ENCODE assay signal across 8 cellular contexts in genomic region chr1:11012260-11013159, GRCh38. TPM values are rescaled to one million over a fixed set of nuclear protein-coding genes. Genes with fewer than 3 reads are reported as not detected.
DNase-seq lines count a peak whose midpoint lies in the region; ATAC-seq and TF ChIP-seq lines count a peak whose summit lies in the region.

Gene TARDBP (plus strand): TSS chr1:11012654. CDS start chr1:11013728, 1,074 bp downstream.

- peaks cover 8% of the 10 kb centered on the region; the same call in 1 of the 2 replicates for H3F3A ChIP-seq in PC-9 (ENCODE audit: insufficient read depth, low read depth)

- H3K4me2 ChIP-seq in PC-9 = peak within 1 kb of the TSS; percentile 99

- no peaks in the 10 kb centered on the region for H3K27me3 ChIP-seq in PC-9 (ENCODE audit: insufficient read depth, low read depth)
- H3K27me3 ChIP-seq in muscle layer of duodenum (ENCODE audit: low read depth, low read length) = no peaks in the 10 kb centered on the region

- ATAC-seq in GM21723 (IDR thresholded peaks at IDR 0.05; ENCODE audit: unreplicated experiment) = peak; percentile 88
- ATAC-seq in activated T-cell treated with anti-CD3 and anti-CD28 coated beads, Interleukin-2, amount 50 U/mL, for 4 hours = peak; percentile 86 to 88
- ATAC-seq in esophagus mucosa = peak; percentile 96

- peak within 1 kb of the TSS; percentile 93 for H3K4me3 ChIP-seq in PC-9
- peak within 1 kb of the TSS; percentile 86 to 95 for H3K4me3 ChIP-seq in muscle layer of duodenum (ENCODE audit: low read depth in 1 of 2, low read length in 2 of 2)

- H4K20me1 ChIP-seq in PC-9 (ENCODE audit: insufficient read depth) = peaks cover 41% of the 10 kb centered on the region

- peaks cover 22% of the 10 kb centered on the region for H3K36me3 Mint-ChIP-seq in activated T-cell treated with anti-CD3 and anti-CD28 coated beads, Interleukin-2, amount 50 U/mL, for 4 hours (ENCODE audit: insufficient read depth)

- TF ChIP-seq CTCF in PC-9 (conservative IDR thresholded peaks at IDR 0.05) = no peak

- POLR2A ChIA-PET in PC-9 (lab: Charles Lee; ENCODE audit: unreplicated experiment) = interaction anchor here (0.5 to 0.8 kb wide), 6 partner anchors 16 to 484 kb away, joined by 4 to 8 read pairs (median 4); no protein-coding TSS in a partner anchor

- H3K4me1 ChIP-seq in PC-9 (replicated peaks; ENCODE audit: insufficient read depth) = peaks cover 11% of the 10 kb centered on the region
- H3K4me1 ChIP-seq in muscle layer of duodenum (ENCODE audit: control insufficient read depth in 1 of 2, insufficient read depth in 2 of 2, low read length in 2 of 2) = peaks cover 10 to 40% of the 10 kb centered on the region in 2 donors

- BruUV-seq in PC-9 (replicated peaks; lab: Mats Ljungman, UMichigan) = no TSS peak

- no peaks in the 10 kb centered on the region for H3K9me2 ChIP-seq in PC-9 (ENCODE audit: insufficient read depth)

- H3K9me3 ChIP-seq in PC-9 (ENCODE audit: insufficient read depth, low read depth) = no peaks in the 10 kb centered on the region
- no peaks in the 10 kb centered on the region for H3K9me3 ChIP-seq in muscle layer of duodenum (ENCODE audit: control insufficient read depth in 1 of 2, low read length in 2 of 2)

- no peaks in the 10 kb centered on the region for H3K27me3 Mint-ChIP-seq in activated T-cell treated with anti-CD3 and anti-CD28 coated beads, Interleukin-2, amount 50 U/mL, for 4 hours (ENCODE audit: low read depth)

- peak; percentile 85 for DNase-seq in DMS53 treated with DMSO at 0.1 percent for 48 hours (lab: John Stamatoyannopoulos, UW; ENCODE audit: unreplicated experiment)
- peak; percentile 92 for DNase-seq in KBM-7
- DNase-seq in PC-9 = peak; percentile 57 to 85
- peak; percentile 83 for DNase-seq in activated T-cell treated with anti-CD3 and anti-CD28 coated beads, Interleukin-2, amount 50 U/mL, for 4 hours
- DNase-seq in stimulated activated CD8-positive, alpha-beta memory T cell treated with anti-CD3 and anti-CD28 coated beads, Interleukin-7, amount 100 ng/mL, for 24 hours (ENCODE audit: low read depth) = peak; percentile 76

- H3K79me2 ChIP-seq in PC-9 (ENCODE audit: low read depth) = peaks cover 38% of the 10 kb centered on the region

- intact Hi-C loops in PC-9 (cut with micrococcal nuclease; ENCODE audit: unreplicated experiment) = loop anchor here (2.0 to 10.0 kb wide), 3 partner anchors 32 to 498 kb away; no protein-coding TSS in a partner anchor

- peak within 1 kb of the TSS; percentile 98 for H2AFZ ChIP-seq in PC-9

- peak within 1 kb of the TSS; percentile 91 for H3K4me3 Mint-ChIP-seq in activated T-cell treated with anti-CD3 and anti-CD28 coated beads, Interleukin-2, amount 50 U/mL, for 4 hours

- peaks cover 29% of the 10 kb centered on the region for H3K4me1 Mint-ChIP-seq in activated T-cell treated with anti-CD3 and anti-CD28 coated beads, Interleukin-2, amount 50 U/mL, for 4 hours (ENCODE audit: low read depth)

- in situ Hi-C loops in KBM-7 (cut with MboI; ENCODE audit: low pct_unique_long_range_greater_than_20kb, low sequenced_read_pairs) = no loop called here

- CTCF ChIA-PET in PC-9 (lab: Charles Lee) = interaction anchor here (0.6 kb wide), 1 partner anchor 95 kb away, joined by 5 read pairs; no protein-coding TSS in a partner anchor

- no peaks in the 10 kb centered on the region for H3K9me3 Mint-ChIP-seq in activated T-cell treated with anti-CD3 and anti-CD28 coated beads, Interleukin-2, amount 50 U/mL, for 4 hours

- H3K36me3 ChIP-seq in PC-9 (ENCODE audit: low read depth) = peaks cover 23% of the 10 kb centered on the region
- H3K36me3 ChIP-seq in muscle layer of duodenum (ENCODE audit: control insufficient read depth in 1 of 2, insufficient read depth in 2 of 2, low read length in 2 of 2) = peaks cover 23 to 44% of the 10 kb centered on the region in 2 donors

- H3K27ac ChIP-seq in PC-9 = peak within 1 kb of the TSS; percentile 95
- peak within 1 kb of the TSS; percentile 97 for H3K27ac ChIP-seq in muscle layer of duodenum (ENCODE audit: low read length)

RNA-seq across cellular contexts. Expression of gene TARDBP, which starts in this region (rescaled TPM):
- total RNA-seq in PC-9 (2021) (142 and 177 TPM in 2 replicates), esophagus mucosa (94.1 TPM)
- total RNA-seq in activated T-cell treated with anti-CD3 and anti-CD28 coated beads, Interleukin-2, amount 50 U/mL, for 4 hours = 100 to 1,000 TPM; 196 to 208 (median 201) TPM

Comparison
In these comparisons a context has a peak if more than half of its experiments do, and no peak if none do; other contexts are left out.
1. Peak in every context shown above with its lines: DNase-seq, ATAC-seq, H3K4me3 ChIP-seq and H3K27ac ChIP-seq.